In genomic region chr20:37520417-37520751, GRCh38 we compare ENCODE assay signal across 1 cellular context.
TF ChIP-seq lines count a peak whose summit lies in the region.

No MANE protein-coding gene starts in this region.

TF ChIP-seq in HepG2, 621 proteins besides CTCF, POLR2A, EP300 and RAD21:
- no peak for TF ChIP-seq ZHX1 (CRISPR knock-in tag; IDR thresholded peaks at IDR 0.05; ENCODE audit: low read depth)
- peak; percentile 31 for TF ChIP-seq TEAD3 (CRISPR knock-in tag; optimal IDR thresholded peaks at IDR 0.05; ENCODE audit: borderline replicate concordance)
- peak; percentile 14; the same call in 1 of the 2 replicates for TF ChIP-seq NRL (CRISPR knock-in tag; IDR thresholded peaks at IDR 0.05; ENCODE audit: borderline replicate concordance)
- 0 out of 2 replicates have a peak, but pooled peaks have one; percentile 11 for TF ChIP-seq YEATS4 (CRISPR knock-in tag; IDR thresholded peaks at IDR 0.05; ENCODE audit: borderline replicate concordance)
